Comparison of ENCODE assay signal across 1 cellular context in the genomic region with DNA sequence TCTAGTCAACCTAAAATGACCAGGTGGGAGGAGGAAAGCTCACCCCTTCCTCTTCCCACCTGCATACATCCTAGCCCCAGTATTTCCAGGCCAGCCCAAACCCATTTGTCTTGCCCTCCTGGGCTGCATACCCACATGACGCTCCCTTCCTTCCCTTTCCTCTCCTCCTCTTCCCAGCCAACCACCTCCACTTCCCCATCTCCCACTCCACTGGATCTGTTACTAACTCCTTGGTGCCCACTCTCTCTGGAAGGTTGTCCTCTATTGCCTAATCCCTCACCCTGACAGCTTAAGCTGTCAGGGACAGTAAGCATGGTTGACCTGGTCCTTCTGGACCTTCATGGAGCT.
TF ChIP-seq lines count a peak whose summit lies in the region.

No MANE protein-coding gene starts in this region.

TF ChIP-seq in GM23338, 12 proteins besides CTCF, POLR2A, EP300 and RAD21 (continued from another document):
- TF ChIP-seq JUNB (IDR thresholded peaks at IDR 0.05; ENCODE audit: unreplicated experiment) = no peak
- TF ChIP-seq, protein P1, sequence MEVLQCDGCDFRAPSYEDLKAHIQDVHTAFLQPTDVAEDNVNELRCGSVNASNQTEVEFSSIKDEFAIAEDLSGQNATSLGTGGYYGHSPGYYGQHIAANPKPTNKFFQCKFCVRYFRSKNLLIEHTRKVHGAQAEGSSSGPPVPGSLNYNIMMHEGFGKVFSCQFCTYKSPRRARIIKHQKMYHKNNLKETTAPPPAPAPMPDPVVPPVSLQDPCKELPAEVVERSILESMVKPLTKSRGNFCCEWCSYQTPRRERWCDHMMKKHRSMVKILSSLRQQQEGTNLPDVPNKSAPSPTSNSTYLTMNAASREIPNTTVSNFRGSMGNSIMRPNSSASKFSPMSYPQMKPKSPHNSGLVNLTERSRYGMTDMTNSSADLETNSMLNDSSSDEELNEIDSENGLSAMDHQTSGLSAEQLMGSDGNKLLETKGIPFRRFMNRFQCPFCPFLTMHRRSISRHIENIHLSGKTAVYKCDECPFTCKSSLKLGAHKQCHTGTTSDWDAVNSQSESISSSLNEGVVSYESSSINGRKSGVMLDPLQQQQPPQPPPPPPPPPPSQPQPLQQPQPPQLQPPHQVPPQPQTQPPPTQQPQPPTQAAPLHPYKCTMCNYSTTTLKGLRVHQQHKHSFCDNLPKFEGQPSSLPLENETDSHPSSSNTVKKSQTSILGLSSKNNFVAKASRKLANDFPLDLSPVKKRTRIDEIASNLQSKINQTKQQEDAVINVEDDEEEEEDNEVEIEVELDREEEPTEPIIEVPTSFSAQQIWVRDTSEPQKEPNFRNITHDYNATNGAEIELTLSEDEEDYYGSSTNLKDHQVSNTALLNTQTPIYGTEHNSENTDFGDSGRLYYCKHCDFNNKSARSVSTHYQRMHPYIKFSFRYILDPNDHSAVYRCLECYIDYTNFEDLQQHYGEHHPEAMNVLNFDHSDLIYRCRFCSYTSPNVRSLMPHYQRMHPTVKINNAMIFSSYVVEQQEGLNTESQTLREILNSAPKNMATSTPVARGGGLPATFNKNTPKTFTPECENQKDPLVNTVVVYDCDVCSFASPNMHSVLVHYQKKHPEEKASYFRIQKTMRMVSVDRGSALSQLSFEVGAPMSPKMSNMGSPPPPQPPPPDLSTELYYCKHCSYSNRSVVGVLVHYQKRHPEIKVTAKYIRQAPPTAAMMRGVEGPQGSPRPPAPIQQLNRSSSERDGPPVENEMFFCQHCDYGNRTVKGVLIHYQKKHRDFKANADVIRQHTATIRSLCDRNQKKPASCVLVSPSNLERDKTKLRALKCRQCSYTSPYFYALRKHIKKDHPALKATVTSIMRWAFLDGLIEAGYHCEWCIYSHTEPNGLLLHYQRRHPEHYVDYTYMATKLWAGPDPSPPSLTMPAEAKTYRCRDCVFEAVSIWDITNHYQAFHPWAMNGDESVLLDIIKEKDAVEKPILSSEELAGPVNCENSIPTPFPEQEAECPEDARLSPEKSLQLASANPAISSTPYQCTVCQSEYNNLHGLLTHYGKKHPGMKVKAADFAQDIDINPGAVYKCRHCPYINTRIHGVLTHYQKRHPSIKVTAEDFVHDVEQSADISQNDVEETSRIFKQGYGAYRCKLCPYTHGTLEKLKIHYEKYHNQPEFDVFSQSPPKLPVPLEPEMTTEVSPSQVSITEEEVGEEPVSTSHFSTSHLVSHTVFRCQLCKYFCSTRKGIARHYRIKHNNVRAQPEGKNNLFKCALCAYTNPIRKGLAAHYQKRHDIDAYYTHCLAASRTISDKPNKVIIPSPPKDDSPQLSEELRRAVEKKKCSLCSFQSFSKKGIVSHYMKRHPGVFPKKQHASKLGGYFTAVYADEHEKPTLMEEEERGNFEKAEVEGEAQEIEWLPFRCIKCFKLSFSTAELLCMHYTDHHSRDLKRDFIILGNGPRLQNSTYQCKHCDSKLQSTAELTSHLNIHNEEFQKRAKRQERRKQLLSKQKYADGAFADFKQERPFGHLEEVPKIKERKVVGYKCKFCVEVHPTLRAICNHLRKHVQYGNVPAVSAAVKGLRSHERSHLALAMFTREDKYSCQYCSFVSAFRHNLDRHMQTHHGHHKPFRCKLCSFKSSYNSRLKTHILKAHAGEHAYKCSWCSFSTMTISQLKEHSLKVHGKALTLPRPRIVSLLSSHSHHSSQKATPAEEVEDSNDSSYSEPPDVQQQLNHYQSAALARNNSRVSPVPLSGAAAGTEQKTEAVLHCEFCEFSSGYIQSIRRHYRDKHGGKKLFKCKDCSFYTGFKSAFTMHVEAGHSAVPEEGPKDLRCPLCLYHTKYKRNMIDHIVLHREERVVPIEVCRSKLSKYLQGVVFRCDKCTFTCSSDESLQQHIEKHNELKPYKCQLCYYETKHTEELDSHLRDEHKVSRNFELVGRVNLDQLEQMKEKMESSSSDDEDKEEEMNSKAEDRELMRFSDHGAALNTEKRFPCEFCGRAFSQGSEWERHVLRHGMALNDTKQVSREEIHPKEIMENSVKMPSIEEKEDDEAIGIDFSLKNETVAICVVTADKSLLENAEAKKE (CRISPR knock-in tag; IDR thresholded peaks at IDR 0.05) = no peak
- TF ChIP-seq ZNF331 (CRISPR knock-in tag; IDR thresholded peaks at IDR 0.05; ENCODE audit: low read depth) = no peak
- no peak for TF ChIP-seq ZNF114 (CRISPR knock-in tag; IDR thresholded peaks at IDR 0.05)
- TF ChIP-seq, protein P2, sequence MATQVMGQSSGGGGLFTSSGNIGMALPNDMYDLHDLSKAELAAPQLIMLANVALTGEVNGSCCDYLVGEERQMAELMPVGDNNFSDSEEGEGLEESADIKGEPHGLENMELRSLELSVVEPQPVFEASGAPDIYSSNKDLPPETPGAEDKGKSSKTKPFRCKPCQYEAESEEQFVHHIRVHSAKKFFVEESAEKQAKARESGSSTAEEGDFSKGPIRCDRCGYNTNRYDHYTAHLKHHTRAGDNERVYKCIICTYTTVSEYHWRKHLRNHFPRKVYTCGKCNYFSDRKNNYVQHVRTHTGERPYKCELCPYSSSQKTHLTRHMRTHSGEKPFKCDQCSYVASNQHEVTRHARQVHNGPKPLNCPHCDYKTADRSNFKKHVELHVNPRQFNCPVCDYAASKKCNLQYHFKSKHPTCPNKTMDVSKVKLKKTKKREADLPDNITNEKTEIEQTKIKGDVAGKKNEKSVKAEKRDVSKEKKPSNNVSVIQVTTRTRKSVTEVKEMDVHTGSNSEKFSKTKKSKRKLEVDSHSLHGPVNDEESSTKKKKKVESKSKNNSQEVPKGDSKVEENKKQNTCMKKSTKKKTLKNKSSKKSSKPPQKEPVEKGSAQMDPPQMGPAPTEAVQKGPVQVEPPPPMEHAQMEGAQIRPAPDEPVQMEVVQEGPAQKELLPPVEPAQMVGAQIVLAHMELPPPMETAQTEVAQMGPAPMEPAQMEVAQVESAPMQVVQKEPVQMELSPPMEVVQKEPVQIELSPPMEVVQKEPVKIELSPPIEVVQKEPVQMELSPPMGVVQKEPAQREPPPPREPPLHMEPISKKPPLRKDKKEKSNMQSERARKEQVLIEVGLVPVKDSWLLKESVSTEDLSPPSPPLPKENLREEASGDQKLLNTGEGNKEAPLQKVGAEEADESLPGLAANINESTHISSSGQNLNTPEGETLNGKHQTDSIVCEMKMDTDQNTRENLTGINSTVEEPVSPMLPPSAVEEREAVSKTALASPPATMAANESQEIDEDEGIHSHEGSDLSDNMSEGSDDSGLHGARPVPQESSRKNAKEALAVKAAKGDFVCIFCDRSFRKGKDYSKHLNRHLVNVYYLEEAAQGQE (IDR thresholded peaks at IDR 0.05; ENCODE audit: unreplicated experiment) = no peak
- TF ChIP-seq STAT1 (IDR thresholded peaks at IDR 0.05; ENCODE audit: unreplicated experiment) = no peak
- TF ChIP-seq NANOG (IDR thresholded peaks at IDR 0.05; ENCODE audit: borderline replicate concordance) = no peak
